8 cellular contexts compared by ENCODE assay signal in the genomic region with DNA sequence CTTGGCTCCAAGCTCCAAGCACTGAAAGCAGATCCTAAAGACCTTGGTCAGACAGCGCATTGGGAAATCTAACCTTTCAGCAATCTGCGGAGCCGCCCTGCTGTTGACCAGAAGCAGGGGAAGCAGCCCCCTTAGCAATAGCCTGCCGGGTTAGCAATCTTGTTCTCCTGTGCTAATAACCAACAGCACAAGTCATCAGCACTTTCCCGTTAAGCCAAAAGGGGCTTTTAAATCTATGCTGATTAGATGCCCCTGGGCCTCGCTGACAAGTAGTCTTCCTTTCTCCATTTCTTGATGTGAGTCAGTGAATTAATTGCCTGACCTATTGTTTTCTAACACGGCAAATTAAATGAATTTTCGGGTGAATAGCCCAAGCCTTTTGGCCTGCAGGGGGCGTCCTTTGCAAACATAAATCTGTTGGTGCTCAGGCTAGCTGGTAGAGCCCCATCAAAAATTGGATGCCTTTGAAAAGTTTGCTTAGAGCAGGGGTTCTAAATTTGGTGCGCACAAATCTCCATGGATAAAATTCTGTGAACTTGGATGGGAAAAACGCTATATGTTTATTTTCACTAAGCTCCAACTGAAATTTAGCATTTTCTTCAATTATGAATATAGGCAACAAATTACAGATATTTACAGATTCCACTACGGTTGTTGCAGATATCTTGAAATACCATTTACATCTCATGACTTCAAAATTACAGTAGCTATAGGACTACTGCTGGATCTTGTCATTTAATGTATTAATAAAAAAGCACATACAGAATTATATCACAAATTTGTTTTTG. TPM values are rescaled to one million over a fixed set of nuclear protein-coding genes. Genes with fewer than 3 reads are reported as not detected.
DNase-seq lines count a peak whose midpoint lies in the region; TF ChIP-seq lines count a peak whose summit lies in the region.

No MANE protein-coding gene starts in this region.

- peaks cover 7% of the 10 kb centered on the region for H3K36me3 Mint-ChIP-seq in activated T-helper 1 cell treated with anti-CD3 and anti-CD28 coated beads, Interleukin-12 subunit alpha, Interleukin-12 subunit beta, Interleukin-2, Interleukin-4 antibody, amounts not matched to agents 30 ng/mL and 10 ng/mL and 1 ng/mL, durations not matched to agents 14 hours and 24 hours and 36 hours (ENCODE audit: low read depth)

- H3K4me1 ChIP-seq in neutrophil (ENCODE audit: control insufficient read depth in 1 of 2, insufficient read depth in 1 of 2, low read depth in 1 of 2, low read length in 1 of 2) = peaks cover 4 to 7% of the 10 kb centered on the region in 2 experiments

- H3K4me3 Mint-ChIP-seq in activated T-helper 1 cell treated with anti-CD3 and anti-CD28 coated beads, Interleukin-12 subunit alpha, Interleukin-12 subunit beta, Interleukin-2, Interleukin-4 antibody, amounts not matched to agents 30 ng/mL and 10 ng/mL and 1 ng/mL, durations not matched to agents 14 hours and 24 hours and 36 hours = no peak overlapping the region

- DNase-seq in NCI-H2029 (lab: John Stamatoyannopoulos, UW) (peak; percentile 15), NCI-H2029 treated with DMSO at 0.1 percent for 48 hours (lab: John Stamatoyannopoulos, UW) (no peak), HUDEP-2 (lab: John Stamatoyannopoulos, UW; ENCODE audit: unreplicated experiment in 76 of 76) (peak in 66 of 76 experiments; percentile 3 to 73 (median 46)), RPMI8226 (peak; percentile 77), fibroblast of villous mesenchyme (ENCODE audit: low read depth) (peak; percentile 87), stromal cell of bone marrow (ENCODE audit: low read depth) (peak; percentile 74)
- peak; percentile 62 for DNase-seq in activated T-helper 1 cell treated with anti-CD3 and anti-CD28 coated beads, Interleukin-12 subunit alpha, Interleukin-12 subunit beta, Interleukin-2, Interleukin-4 antibody, amounts not matched to agents 30 ng/mL and 10 ng/mL and 1 ng/mL, durations not matched to agents 14 hours and 24 hours and 36 hours (ENCODE audit: low spot score)

- peak; percentile 83 for TF ChIP-seq CTCF in fibroblast of villous mesenchyme (IDR thresholded peaks at IDR 0.05; ENCODE audit: insufficient read depth, low read depth, low read length)
- TF ChIP-seq CTCF in neutrophil (IDR thresholded peaks at IDR 0.05) = peak; percentile 25

- H3K9me3 Mint-ChIP-seq in activated T-helper 1 cell treated with anti-CD3 and anti-CD28 coated beads, Interleukin-12 subunit alpha, Interleukin-12 subunit beta, Interleukin-2, Interleukin-4 antibody, amounts not matched to agents 30 ng/mL and 10 ng/mL and 1 ng/mL, durations not matched to agents 14 hours and 24 hours and 36 hours = no peaks in the 10 kb centered on the region

- no peaks in the 10 kb centered on the region for H3K9me3 ChIP-seq in neutrophil

- no peaks in the 10 kb centered on the region for H3K27me3 Mint-ChIP-seq in activated T-helper 1 cell treated with anti-CD3 and anti-CD28 coated beads, Interleukin-12 subunit alpha, Interleukin-12 subunit beta, Interleukin-2, Interleukin-4 antibody, amounts not matched to agents 30 ng/mL and 10 ng/mL and 1 ng/mL, durations not matched to agents 14 hours and 24 hours and 36 hours (ENCODE audit: insufficient read depth)

- H3K36me3 ChIP-seq in neutrophil = no peaks in the 10 kb centered on the region

- H3K27ac Mint-ChIP-seq in activated T-helper 1 cell treated with anti-CD3 and anti-CD28 coated beads, Interleukin-12 subunit alpha, Interleukin-12 subunit beta, Interleukin-2, Interleukin-4 antibody, amounts not matched to agents 30 ng/mL and 10 ng/mL and 1 ng/mL, durations not matched to agents 14 hours and 24 hours and 36 hours = no peak overlapping the region

- peaks cover 12% of the 10 kb centered on the region for H3K27me3 ChIP-seq in neutrophil

- H3K4me3 ChIP-seq in fibroblast of villous mesenchyme (ENCODE audit: low read depth, low read length) (peak overlapping the region; percentile 27), neutrophil (ENCODE audit: low read depth in 1 of 2, low read length in 1 of 2) (no peak overlapping the region)

- intact Hi-C loops in activated T-helper 1 cell treated with anti-CD3 and anti-CD28 coated beads, Interleukin-12 subunit alpha, Interleukin-12 subunit beta, Interleukin-2, Interleukin-4 antibody, amounts not matched to agents 30 ng/mL and 10 ng/mL and 1 ng/mL, durations not matched to agents 14 hours and 24 hours and 36 hours (cut with micrococcal nuclease) = loop anchor here (1.0 to 5.0 kb wide), 9 partner anchors 25 to 832 kb away; a partner anchor contains a TSS

- H3K4me1 Mint-ChIP-seq in activated T-helper 1 cell treated with anti-CD3 and anti-CD28 coated beads, Interleukin-12 subunit alpha, Interleukin-12 subunit beta, Interleukin-2, Interleukin-4 antibody, amounts not matched to agents 30 ng/mL and 10 ng/mL and 1 ng/mL, durations not matched to agents 14 hours and 24 hours and 36 hours (ENCODE audit: low read depth) = peaks cover 28% of the 10 kb centered on the region

- H3K27ac ChIP-seq in neutrophil = no peak overlapping the region

RNA-seq across cellular contexts. Expression of a gene that starts 24.7 kb away (rescaled TPM):
- 24.7 and 27.1 TPM in 2 replicates for total RNA-seq in activated T-helper 1 cell treated with anti-CD3 and anti-CD28 coated beads, Interleukin-12 subunit alpha, Interleukin-12 subunit beta, Interleukin-2, Interleukin-4 antibody, amounts not matched to agents 30 ng/mL and 10 ng/mL and 1 ng/mL, durations not matched to agents 14 hours and 24 hours and 36 hours
- 22.9 and 29.8 TPM in 2 replicates for total RNA-seq in fibroblast of villous mesenchyme

RNA-seq across cellular contexts. Expression of a gene that starts 24.7 kb away (rescaled TPM):
- 11.7 and 13.9 TPM in 2 replicates for total RNA-seq in activated T-helper 1 cell treated with anti-CD3 and anti-CD28 coated beads, Interleukin-12 subunit alpha, Interleukin-12 subunit beta, Interleukin-2, Interleukin-4 antibody, amounts not matched to agents 30 ng/mL and 10 ng/mL and 1 ng/mL, durations not matched to agents 14 hours and 24 hours and 36 hours
- 10.3 and 12.1 TPM in 2 replicates for total RNA-seq in fibroblast of villous mesenchyme
